In genomic region chr11:46345131-46345597, GRCh38 we compare ENCODE assay signal across 8 cellular contexts. TPM values are rescaled to one million over a fixed set of nuclear protein-coding genes. Genes with fewer than 3 reads are reported as not detected.
DNase-seq lines count a peak whose midpoint lies in the region; ATAC-seq, FAIRE-seq and TF ChIP-seq lines count a peak whose summit lies in the region.

No MANE protein-coding gene starts in this region.

- H2AFZ ChIP-seq in IMR-90 (replicated peaks; ENCODE audit: low read length, poor library complexity) = peak overlapping the region; percentile 74

- peak overlapping the region; percentile 88 for H3K4me3 Mint-ChIP-seq in CD4-positive, alpha-beta T cell

- no peak for TF ChIP-seq CTCF in CD4-positive, alpha-beta T cell (IDR thresholded peaks at IDR 0.05)
- TF ChIP-seq CTCF in IMR-90 (conservative IDR thresholded peaks at IDR 0.05; ENCODE audit: low read depth, low read length) = no peak
- TF ChIP-seq CTCF in tibial nerve (IDR thresholded peaks at IDR 0.05) = no peak

- 57% methylated on average over 8 of the region's 20 CpGs; no CpG with 5 or more reads in 1 of the 2 experiments for WGBS in IMR-90 (ENCODE audit: extremely low coverage in 2 of 2, insufficient read length in 1 of 2), 2 experiments
- 38 to 80% methylated on average over 1 to 20 of the region's 20 CpGs for WGBS in tibial nerve, 2 donors

- TF ChIP-seq EP300 in tibial nerve (IDR thresholded peaks at IDR 0.05) = no peak

- POLR2A ChIA-PET in CD4-positive, alpha-beta T cell (lab: Charles Lee) = interaction anchor here (1.1 to 14.3 kb wide), 5 partner anchors 12 to 215 kb away, joined by 3 to 266 read pairs (median 4); no protein-coding TSS in a partner anchor
- POLR2A ChIA-PET in IMR-90 (lab: Charles Lee; ENCODE audit: unreplicated experiment) = no interaction called here

- H3K4ac ChIP-seq in IMR-90 (ENCODE audit: low read depth, low read length) = no peak overlapping the region

- H3K14ac ChIP-seq in IMR-90 (replicated peaks; ENCODE audit: low read depth, low read length) = no peak overlapping the region

- H3K9me1 ChIP-seq in IMR-90 (ENCODE audit: insufficient read depth, low read length) = peaks cover 9% of the 10 kb centered on the region

- no peak for FAIRE-seq in frontal cortex (lab: Jason Lieb, UNC)

- H3K4me1 Mint-ChIP-seq in CD4-positive, alpha-beta T cell (ENCODE audit: low read depth) = peaks cover 83% of the 10 kb centered on the region

- peaks cover 23% of the 10 kb centered on the region for H3K36me3 Mint-ChIP-seq in CD4-positive, alpha-beta T cell (ENCODE audit: low read depth)
- H3K36me3 Mint-ChIP-seq in activated naive CD4-positive, alpha-beta T cell treated with anti-CD3 and anti-CD28 coated beads, Interleukin-2, amount 50 U/mL, for 72 hours = peaks cover 4 to 11% of the 10 kb centered on the region in 2 donors

- H3K4me1 ChIP-seq in IMR-90 (ENCODE audit: control insufficient read depth, insufficient read depth, low read length) (peaks cover 15% of the 10 kb centered on the region), tibial nerve (peaks cover 0 to 38% (median 17%) of the 10 kb centered on the region in 4 donors)

- peak overlapping the region; percentile 51 for H3K27ac ChIP-seq in CD4-positive, alpha-beta T cell (ENCODE audit: low read depth, low read length)
- H3K27ac ChIP-seq in IMR-90 (ENCODE audit: insufficient read depth, low read length) (no peak overlapping the region), tibial nerve (peak overlapping the region in 3 of 4 donors; percentile 40 to 67 (median 65))

- ATAC-seq in CD4-positive, alpha-beta T cell (ENCODE audit: poor library complexity) = no peak
- ATAC-seq in IMR-90 (ENCODE audit: low read depth) (no peak), left lobe of liver (peak; percentile 7), GM21737 (IDR thresholded peaks at IDR 0.05; ENCODE audit: unreplicated experiment) (no peak)
- peak in 1 of 2 donors; percentile 8 for ATAC-seq in activated naive CD4-positive, alpha-beta T cell treated with anti-CD3 and anti-CD28 coated beads, Interleukin-2, amount 50 U/mL, for 72 hours

- no peak overlapping the region for H3K23ac ChIP-seq in IMR-90 (ENCODE audit: low read depth, low read length)

- H3K27me3 Mint-ChIP-seq in CD4-positive, alpha-beta T cell = no peaks in the 10 kb centered on the region

- H3K79me1 ChIP-seq in IMR-90 (ENCODE audit: low read depth in 1 of 2, low read length in 2 of 2) = peaks cover 18 to 30% of the 10 kb centered on the region in 2 experiments

- peaks cover 14% of the 10 kb centered on the region for H4K20me1 ChIP-seq in IMR-90 (ENCODE audit: insufficient read depth, low read length)

- no peak overlapping the region for H3K4me3 ChIP-seq in IMR-90 (ENCODE audit: insufficient read depth, low read depth, low read length)
- H3K4me3 ChIP-seq in tibial nerve = peak overlapping the region; percentile 12 to 91 (median 26)

- H3K56ac ChIP-seq in IMR-90 (ENCODE audit: extremely low read depth, insufficient read depth, low read length) = no peak overlapping the region

- H3K9me3 Mint-ChIP-seq in CD4-positive, alpha-beta T cell = no peaks in the 10 kb centered on the region
- no peaks in the 10 kb centered on the region for H3K9me3 Mint-ChIP-seq in activated naive CD4-positive, alpha-beta T cell treated with anti-CD3 and anti-CD28 coated beads, Interleukin-2, amount 50 U/mL, for 72 hours

- H3K4me2 ChIP-seq in IMR-90 (ENCODE audit: low read depth, low read length) = no peak overlapping the region

- no peak overlapping the region for H2AK5ac ChIP-seq in IMR-90 (ENCODE audit: low read depth, low read length)

- peak overlapping the region; percentile 80 for H3K27ac Mint-ChIP-seq in CD4-positive, alpha-beta T cell
- peak overlapping the region; percentile 57 to 85 for H3K27ac Mint-ChIP-seq in activated naive CD4-positive, alpha-beta T cell treated with anti-CD3 and anti-CD28 coated beads, Interleukin-2, amount 50 U/mL, for 72 hours

- TF ChIP-seq POLR2A in IMR-90 (IDR thresholded peaks at IDR 0.05; ENCODE audit: low read depth, low read length) (no peak), tibial nerve (IDR thresholded peaks at IDR 0.05) (no peak)

- DNase-seq in CD4-positive, alpha-beta T cell = no peak
- DNase-seq in IMR-90 (no peak), left lobe of liver (ENCODE audit: low spot score) (no peak), tibial nerve (ENCODE audit: low spot score in 2 of 2) (no peak), frontal cortex (ENCODE audit: low spot score in 2 of 2) (no peak), amniotic stem cell (lab: John Stamatoyannopoulos, UW) (no peak)
- no peak for DNase-seq in activated naive CD4-positive, alpha-beta T cell treated with anti-CD3 and anti-CD28 coated beads, Interleukin-2, amount 50 U/mL, for 72 hours (ENCODE audit: low spot score in 2 of 2)

- H4K91ac ChIP-seq in IMR-90 (ENCODE audit: insufficient read depth, low read depth, low read length) = no peak overlapping the region

- dilution Hi-C loops in IMR-90 (cut with HindIII; ENCODE audit: low sequenced_read_pairs, unreplicated experiment) = no loop called here

- no peaks in the 10 kb centered on the region for H3K9me3 ChIP-seq in CD4-positive, alpha-beta T cell (ENCODE audit: control insufficient read depth, low read length)
- H3K9me3 ChIP-seq in IMR-90 (ENCODE audit: control insufficient read depth, insufficient read depth, low read length) (no peaks in the 10 kb centered on the region), tibial nerve (no peaks in the 10 kb centered on the region)

- H2BK20ac ChIP-seq in IMR-90 (ENCODE audit: low read depth, low read length) = no peak overlapping the region

- intact Hi-C loops in CD4-positive, alpha-beta T cell (cut with DNase I, micrococcal nuclease) = loop anchor here (5.0 to 10.0 kb wide), 2 partner anchors 190 to 223 kb away; partner anchors contain the start of gene PHF21A (in 1 of the 2)
- intact Hi-C loops in IMR-90 (cut with micrococcal nuclease) = no loop called here

- H3K9ac ChIP-seq in IMR-90 (ENCODE audit: low read depth, low read length) = no peak overlapping the region

- no peak for TF ChIP-seq RAD21 in IMR-90 (IDR thresholded peaks at IDR 0.05; ENCODE audit: low read length)

- H3K18ac ChIP-seq in IMR-90 (ENCODE audit: low read depth, low read length) = no peak overlapping the region

- no peak overlapping the region for H2AK9ac ChIP-seq in IMR-90 (replicated peaks; ENCODE audit: low read depth, low read length, poor library complexity)

- no peak overlapping the region for H4K5ac ChIP-seq in IMR-90 (ENCODE audit: low read depth, low read length)

- H3K36me3 ChIP-seq in IMR-90 (ENCODE audit: control insufficient read depth, insufficient read depth, low read length) (no peaks in the 10 kb centered on the region), tibial nerve (no peaks in the 10 kb centered on the region)

- no peak overlapping the region for H2BK5ac ChIP-seq in IMR-90 (ENCODE audit: low read depth, low read length, poor library complexity, severe bottlenecking)

- no peaks in the 10 kb centered on the region for H3K27me3 ChIP-seq in CD4-positive, alpha-beta T cell (ENCODE audit: control insufficient read depth, insufficient read depth, low read length)
- H3K27me3 ChIP-seq in IMR-90 (ENCODE audit: control insufficient read depth, insufficient read depth, low read length) = peaks cover 11% of the 10 kb centered on the region; the same call in 1 of the 2 replicates
- no peaks in the 10 kb centered on the region for H3K27me3 ChIP-seq in tibial nerve

- no peak overlapping the region; the same call in 2 of the 3 replicates for H2BK15ac ChIP-seq in IMR-90 (ENCODE audit: low read depth, low read length)

- no peak overlapping the region for H4K8ac ChIP-seq in IMR-90 (ENCODE audit: low read depth in 2 of 2, low read length in 2 of 2)

- CTCF ChIA-PET in CD4-positive, alpha-beta T cell (lab: Charles Lee) = interaction anchor here (1.2 to 5.2 kb wide), 3 partner anchors 14 to 37 kb away, joined by 3 to 34 read pairs (median 6); no protein-coding TSS in a partner anchor
- CTCF ChIA-PET in IMR-90 (lab: Yijun Ruan, JAX) = no interaction called here

- H2BK120ac ChIP-seq in IMR-90 (ENCODE audit: low read depth, low read length) = no peak overlapping the region

- BruUV-seq in IMR-90 (replicated peaks; lab: Mats Ljungman, UMichigan) = no TSS peak

- in situ Hi-C loops in IMR-90 (cut with MboI; ENCODE audit: low sequenced_read_pairs) = no loop called here

TF ChIP-seq in IMR-90, 13 proteins besides CTCF, POLR2A, EP300 and RAD21 (continues in another document):
- TF ChIP-seq MAZ (IDR thresholded peaks at IDR 0.05; ENCODE audit: borderline replicate concordance, low read depth, low read length) = no peak
- no peak for TF ChIP-seq BHLHE40 (IDR thresholded peaks at IDR 0.05; ENCODE audit: low read depth, low read length)
- TF ChIP-seq MAFK (IDR thresholded peaks at IDR 0.05; ENCODE audit: low read depth, low read length) = no peak

RNA-seq across cellular contexts. Expression of gene DGKZ, which starts 2.1 kb away (rescaled TPM):
- total RNA-seq in CD4-positive, alpha-beta T cell = 100 to 1,000 TPM; 159 to 166 TPM
- total RNA-seq in IMR-90 (2012; rRNA removed) (43.0 and 46.8 TPM in 2 replicates), left lobe of liver (13.0 TPM), tibial nerve (100 to 1,000 TPM in 1 of 4 donors, 10 to 100 TPM in 3; 41.2 to 105 (median 49.6) TPM), frontal cortex (43.2 TPM)
- 62.0 and 68.0 TPM in 2 replicates for polyA plus RNA-seq in IMR-90 (2012; rRNA removed)
- 52.8 and 75.7 TPM in 2 replicates for polyA plus RNA-seq in IMR-90 (2012; cell fraction: cytosol; rRNA removed)
- 126 and 364 TPM in 2 replicates for polyA plus RNA-seq in IMR-90 (2012; cell fraction: nucleus; rRNA removed; ENCODE audit: low replicate concordance)
- total RNA-seq in activated naive CD4-positive, alpha-beta T cell treated with anti-CD3 and anti-CD28 coated beads, Interleukin-2, amount 50 U/mL, for 72 hours = 100 to 1,000 TPM in 1 of 2 donors, 10 to 100 TPM in 1; 88.0 to 108 TPM

RNA-seq across cellular contexts. Expression of gene MDK, which starts 36.3 kb away (rescaled TPM):
- total RNA-seq in CD4-positive, alpha-beta T cell = 1 to 10 TPM; 5.5 to 6.5 TPM
- 23.1 and 25.8 TPM in 2 replicates for total RNA-seq in IMR-90 (2012; rRNA removed)
- 377 and 389 TPM in 2 replicates for polyA plus RNA-seq in IMR-90 (2012; rRNA removed)
- 720 and 780 TPM in 2 replicates for polyA plus RNA-seq in IMR-90 (2012; cell fraction: cytosol; rRNA removed)
- 135 and 153 TPM in 2 replicates for polyA plus RNA-seq in IMR-90 (2012; cell fraction: nucleus; rRNA removed; ENCODE audit: low replicate concordance)
- total RNA-seq in activated naive CD4-positive, alpha-beta T cell treated with anti-CD3 and anti-CD28 coated beads, Interleukin-2, amount 50 U/mL, for 72 hours = 10 to 100 TPM in 1 of 2 donors, 1 to 10 TPM in 1; 5.8 to 14.8 TPM
- total RNA-seq in left lobe of liver = 2.0 TPM
- total RNA-seq in tibial nerve = 100 to 1,000 TPM in 1 of 4 donors, 10 to 100 TPM in 3; 48.1 to 107 (median 57.3) TPM
- total RNA-seq in frontal cortex = 11.4 TPM

RNA-seq across cellular contexts. Expression of gene CHRM4, which starts 46.4 kb away (rescaled TPM):
- 1 to 10 TPM; 3.2 to 3.7 TPM for total RNA-seq in CD4-positive, alpha-beta T cell
- total RNA-seq in IMR-90 (2012; rRNA removed) = 0.18 and 0.28 TPM in 2 replicates
- 0.09 and 0.19 TPM in 2 replicates for polyA plus RNA-seq in IMR-90 (2012; rRNA removed)
- 0.16 and 0.19 TPM in 2 replicates for polyA plus RNA-seq in IMR-90 (2012; cell fraction: cytosol; rRNA removed)
- 0.49 and 1.0 TPM in 2 replicates for polyA plus RNA-seq in IMR-90 (2012; cell fraction: nucleus; rRNA removed; ENCODE audit: low replicate concordance)
- total RNA-seq in activated naive CD4-positive, alpha-beta T cell treated with anti-CD3 and anti-CD28 coated beads, Interleukin-2, amount 50 U/mL, for 72 hours = under 1 TPM in 1 of 2 donors, not detected in 1; 0.64 TPM
- total RNA-seq in left lobe of liver = not detected
- total RNA-seq in tibial nerve = 1 to 10 TPM in 1 of 4 donors, not detected in 3; 1.2 TPM
- total RNA-seq in frontal cortex = 6.1 TPM
